Comparison of ENCODE assay signal across 8 cellular contexts in genomic region chr19:36605839-36606478, GRCh38. TPM values are rescaled to one million over a fixed set of nuclear protein-coding genes. Genes with fewer than 3 reads are reported as not detected.
DNase-seq lines count a peak whose midpoint lies in the region; ATAC-seq and TF ChIP-seq lines count a peak whose summit lies in the region.

No MANE protein-coding gene starts in this region.

- DNase-seq in AG09309 (ENCODE audit: low read depth) (no peak), T-helper 17 cell (no peak), foreskin melanocyte (peak; percentile 12), skeletal muscle cell (ENCODE audit: low read depth) (no peak), mucosa of gallbladder (ENCODE audit: low spot score) (no peak), hippocampal formation (lab: John Stamatoyannopoulos, UW) (no peak), putamen (ENCODE audit: low spot score) (no peak)

- H3K4me1 Mint-ChIP-seq in T-helper 17 cell: peaks cover 22% of the 10 kb centered on the region

- peaks cover 5% of the 10 kb centered on the region for H3K36me3 Mint-ChIP-seq in T-helper 17 cell (ENCODE audit: low read depth)

- no peaks in the 10 kb centered on the region for H3K27me3 Mint-ChIP-seq in T-helper 17 cell

- H3K9me3 ChIP-seq in T-helper 17 cell (ENCODE audit: control insufficient read depth, low read length, poor library complexity, severe bottlenecking): no peaks in the 10 kb centered on the region

- H3K4me3 Mint-ChIP-seq in T-helper 17 cell: peak overlapping the region; percentile 88

- H3K27ac Mint-ChIP-seq in T-helper 17 cell: peak overlapping the region; percentile 93

- H3K4me3 ChIP-seq in AG09309 (ENCODE audit: control insufficient read depth, low read depth, low read length) (peak overlapping the region; percentile 63), skeletal muscle cell (ENCODE audit: low read depth, low read length) (peak overlapping the region; percentile 88)

- ATAC-seq in GM19452 (IDR thresholded peaks at IDR 0.05; ENCODE audit: unreplicated experiment) (peak; percentile 41), T-helper 17 cell (peak; percentile 26)

- no peak for TF ChIP-seq CTCF in AG09309 (IDR thresholded peaks at IDR 0.05; ENCODE audit: control insufficient read depth, insufficient read depth, low read depth, low read length, missing control alignments)

RNA-seq across cellular contexts. Expression of gene ZNF382, which starts 0.8 kb away (rescaled TPM):
- total RNA-seq in T-helper 17 cell: 1 to 10 TPM; 6.4 to 7.0 TPM
- 8.4 TPM for total RNA-seq in mucosa of gallbladder

RNA-seq across cellular contexts. Expression of gene ZNF529, which starts 32.9 kb away (rescaled TPM):
- total RNA-seq in T-helper 17 cell (10 to 100 TPM; 25.9 to 30.6 TPM), mucosa of gallbladder (14.2 TPM)
